1 cellular context compared by ENCODE assay signal in genomic region chr10:70174058-70174741, GRCh38.
A peak's percentile ranks its signal among the peaks of the same experiment; 100 is the strongest.
TF ChIP-seq lines count a peak whose summit lies in the region.

No MANE protein-coding gene starts in this region.

TF ChIP-seq in HEK293, 187 proteins besides CTCF, POLR2A, EP300 and RAD21 (continued from another document):
- TF ChIP-seq ZNF518A (tag by site-specific recombination; conservative IDR thresholded peaks at IDR 0.05; ENCODE audit: low read depth) (0 out of 2 replicates have a peak, but pooled peaks have one; percentile 38), PRDM4 (tag by site-specific recombination; IDR thresholded peaks at IDR 0.05) (peak; percentile 22; the same call in 1 of the 2 replicates), ZNF621 (tag by site-specific recombination; IDR thresholded peaks at IDR 0.05) (no peak), IKZF3 (tag by site-specific recombination; IDR thresholded peaks at IDR 0.05) (no peak), ZFHX2 (tag by site-specific recombination; conservative IDR thresholded peaks at IDR 0.05) (no peak), ZNF639 (tag by site-specific recombination; IDR thresholded peaks at IDR 0.05) (no peak), HIC1 (tag by site-specific recombination; IDR thresholded peaks at IDR 0.05) (no peak)
